In genomic region chr11:76830639-76831312, GRCh38 we compare ENCODE assay signal across 15 cellular contexts. TPM values are rescaled to one million over a fixed set of nuclear protein-coding genes. Genes with fewer than 3 reads are reported as not detected.
A peak's percentile ranks its signal among the peaks of the same experiment; 100 is the strongest.
DNase-seq lines count a peak whose midpoint lies in the region; ATAC-seq and TF ChIP-seq lines count a peak whose summit lies in the region.
"Had no signal": no experiment of that assay in that cellular context is flagged by ENCODE, and none has a peak within 500 bp of the region (broad histone marks: within the 10 kb centered on the region; RNA-seq: fewer than 3 reads in every experiment).

No MANE protein-coding gene starts in this region.

- TF ChIP-seq RAD21 in IMR-90 (IDR thresholded peaks at IDR 0.05; ENCODE audit: low read length) = no peak

- H3K4me1 ChIP-seq in IMR-90 (ENCODE audit: control insufficient read depth, insufficient read depth, low read length) = peaks cover 3% of the 10 kb centered on the region; the same call in 1 of the 2 replicates
- peaks cover 24% of the 10 kb centered on the region for H3K4me1 ChIP-seq in adipocyte (ENCODE audit: control insufficient read depth, insufficient read depth, low read length)
- H3K4me1 ChIP-seq: ascending aorta had no signal

- no peaks in the 10 kb centered on the region for H3K79me1 ChIP-seq in IMR-90 (ENCODE audit: low read depth in 1 of 2, low read length in 2 of 2)

- H4K20me1 ChIP-seq in IMR-90 (ENCODE audit: insufficient read depth, low read length) = no peaks in the 10 kb centered on the region

- H2AK5ac ChIP-seq in IMR-90 (ENCODE audit: low read depth, low read length) = no peak overlapping the region

- no peak overlapping the region for H3K27ac ChIP-seq in IMR-90 (ENCODE audit: insufficient read depth, low read length)
- H3K27ac ChIP-seq: ascending aorta had no signal

- no peak overlapping the region for H3K4ac ChIP-seq in IMR-90 (ENCODE audit: low read depth, low read length)

- no peak overlapping the region for H3K56ac ChIP-seq in IMR-90 (ENCODE audit: extremely low read depth, insufficient read depth, low read length)

- CTCF ChIA-PET in IMR-90 (lab: Yijun Ruan, JAX) (no interaction called here), T-cell (lab: Charles Lee) (no interaction called here)

- H3K4me2 ChIP-seq in IMR-90 (ENCODE audit: low read depth, low read length) = no peak overlapping the region

- no peak overlapping the region for H2BK120ac ChIP-seq in IMR-90 (ENCODE audit: low read depth, low read length)

- no peaks in the 10 kb centered on the region for H3K9me3 Mint-ChIP-seq in T-cell
- H3K9me3 Mint-ChIP-seq: neural crest cell had no signal

- no peak overlapping the region for H2BK20ac ChIP-seq in IMR-90 (ENCODE audit: low read depth, low read length)

- no peak overlapping the region for H2BK15ac ChIP-seq in IMR-90 (ENCODE audit: low read depth, low read length)

- no peak overlapping the region for H2BK5ac ChIP-seq in IMR-90 (ENCODE audit: low read depth, low read length, poor library complexity, severe bottlenecking)

- intact Hi-C loops in IMR-90 (cut with micrococcal nuclease) = no loop called here

- no peak overlapping the region for H4K91ac ChIP-seq in IMR-90 (ENCODE audit: insufficient read depth, low read depth, low read length)

- no peak overlapping the region for H3K9ac ChIP-seq in IMR-90 (ENCODE audit: low read depth, low read length)
- H3K9ac ChIP-seq in adipocyte (ENCODE audit: low read length) = no peak overlapping the region

- no peaks in the 10 kb centered on the region; the same call in 1 of the 2 replicates for H3K9me3 ChIP-seq in IMR-90 (ENCODE audit: control insufficient read depth, insufficient read depth, low read length)
- H3K9me3 ChIP-seq in adipocyte (ENCODE audit: control insufficient read depth, low read length) = no peaks in the 10 kb centered on the region
- H3K9me3 ChIP-seq: ascending aorta had no signal

- no peaks in the 10 kb centered on the region; the same call in 1 of the 2 replicates for H3K9me1 ChIP-seq in IMR-90 (ENCODE audit: insufficient read depth, low read length)

- H3K36me3 Mint-ChIP-seq in T-cell = no peaks in the 10 kb centered on the region

- H3K14ac ChIP-seq in IMR-90 (replicated peaks; ENCODE audit: low read depth, low read length) = no peak overlapping the region

- no peak overlapping the region for H3K4me3 Mint-ChIP-seq in T-cell
- H3K4me3 Mint-ChIP-seq: neural crest cell had no signal

- DNase-seq in AG08395 (ENCODE audit: low spot score) (peak; percentile 51), IMR-90 (peak; percentile 44), adipocyte (ENCODE audit: low read depth) (peak; percentile 84), fibroblast of pulmonary artery (ENCODE audit: low read depth) (peak; percentile 86), activated gamma-delta T cell treated with Interleukin-2 at 50 U/mL for 16 hours (no peak), T-cell (no peak), HuH-7 (ENCODE audit: low spot score) (no peak)
- no peak for DNase-seq in stimulated activated naive CD8-positive, alpha-beta T cell treated with anti-CD3 and anti-CD28 coated beads, Interleukin-15, Interleukin-2, amounts not matched to agents 100 U/mL and 50 U/mL, for 24 hours
- DNase-seq: AML-193, foreskin melanocyte, left cardiac atrium, NCI-H2081 treated with DMSO at 0.1 percent for 48 hours, RPMI8226 had no signal

- dilution Hi-C loops in IMR-90 (cut with HindIII; ENCODE audit: low sequenced_read_pairs, unreplicated experiment) = no loop called here

- H3K18ac ChIP-seq in IMR-90 (ENCODE audit: low read depth, low read length) = no peak overlapping the region

- H2AFZ ChIP-seq in IMR-90 (replicated peaks; ENCODE audit: low read length, poor library complexity) = no peak overlapping the region

- TF ChIP-seq CTCF in IMR-90 (conservative IDR thresholded peaks at IDR 0.05; ENCODE audit: low read depth, low read length) (no peak), fibroblast of pulmonary artery (IDR thresholded peaks at IDR 0.05; ENCODE audit: low read length, missing control alignments) (no peak)

- no peak for ATAC-seq in IMR-90 (ENCODE audit: low read depth)
- no peak for ATAC-seq in T-cell (replicated peaks in 1 of 4)
- no peak for ATAC-seq in stimulated activated naive CD8-positive, alpha-beta T cell treated with anti-CD3 and anti-CD28 coated beads, Interleukin-15, Interleukin-2, amounts not matched to agents 100 U/mL and 50 U/mL, for 24 hours

- H3K36me3 ChIP-seq in IMR-90 (ENCODE audit: control insufficient read depth, insufficient read depth, low read length) (no peaks in the 10 kb centered on the region), adipocyte (ENCODE audit: control insufficient read depth, insufficient read depth, low read length, severe bottlenecking) (no peaks in the 10 kb centered on the region)
- H3K36me3 ChIP-seq: ascending aorta had no signal

- WGBS in IMR-90 (ENCODE audit: extremely low coverage in 2 of 2, insufficient read length in 1 of 2), 2 experiments = no CpG with 5 or more reads among the region's 9 CpGs

- no peak for TF ChIP-seq POLR2A in IMR-90 (IDR thresholded peaks at IDR 0.05; ENCODE audit: low read depth, low read length)

- H3K23ac ChIP-seq in IMR-90 (ENCODE audit: low read depth, low read length) = no peak overlapping the region

- H3K4me1 Mint-ChIP-seq in T-cell = peaks cover 0 to 4% (median under 1%) of the 10 kb centered on the region in 3 donors
- H3K4me1 Mint-ChIP-seq: neural crest cell had no signal

- H3K27me3 ChIP-seq in IMR-90 (ENCODE audit: control insufficient read depth, insufficient read depth, low read length) (peaks cover 34% of the 10 kb centered on the region), adipocyte (replicated peaks; ENCODE audit: control insufficient read depth, insufficient read depth, low read length) (no peaks in the 10 kb centered on the region)
- H3K27me3 ChIP-seq: ascending aorta had no signal

- BruUV-seq in IMR-90 (replicated peaks; lab: Mats Ljungman, UMichigan) = no TSS peak

- POLR2A ChIA-PET in IMR-90 (lab: Charles Lee; ENCODE audit: unreplicated experiment) = no interaction called here
- POLR2A ChIA-PET in T-cell (lab: Charles Lee) = no interaction called here

- H3K4me3 ChIP-seq in IMR-90 (ENCODE audit: insufficient read depth, low read depth, low read length) (no peak overlapping the region), adipocyte (ENCODE audit: low read length) (no peak overlapping the region), fibroblast of pulmonary artery (replicated peaks; ENCODE audit: low read depth, low read length) (no peak overlapping the region)
- H3K4me3 ChIP-seq: ascending aorta had no signal

- H4K8ac ChIP-seq in IMR-90 (ENCODE audit: low read depth in 2 of 2, low read length in 2 of 2) = no peak overlapping the region

- no peak overlapping the region for H2AK9ac ChIP-seq in IMR-90 (replicated peaks; ENCODE audit: low read depth, low read length, poor library complexity)

- H4K5ac ChIP-seq in IMR-90 (ENCODE audit: low read depth, low read length) = no peak overlapping the region

- no peak overlapping the region for H3K27ac Mint-ChIP-seq in T-cell

- H3K27me3 Mint-ChIP-seq in T-cell = peaks cover 6 to 13% of the 10 kb centered on the region in 2 donors

- in situ Hi-C loops in IMR-90 (cut with MboI; ENCODE audit: low sequenced_read_pairs) = no loop called here

TF ChIP-seq in IMR-90, 13 proteins besides CTCF, POLR2A, EP300 and RAD21:
- TF ChIP-seq NFE2L2 (IDR thresholded peaks at IDR 0.05; ENCODE audit: low read depth, low read length) (no peak), MAZ (IDR thresholded peaks at IDR 0.05; ENCODE audit: borderline replicate concordance, low read depth, low read length) (no peak), CEBPB (IDR thresholded peaks at IDR 0.05; ENCODE audit: low read depth, low read length) (no peak), FOS (IDR thresholded peaks at IDR 0.05; ENCODE audit: low read depth, low read length) (no peak), RCOR1 (IDR thresholded peaks at IDR 0.05; ENCODE audit: insufficient replicate concordance, low read length) (no peak), MXI1 (IDR thresholded peaks at IDR 0.05; ENCODE audit: borderline replicate concordance, low read depth, low read length) (no peak), MAFK (IDR thresholded peaks at IDR 0.05; ENCODE audit: low read depth, low read length) (no peak), CHD1 (IDR thresholded peaks at IDR 0.05; ENCODE audit: low read depth, low read length) (no peak), SMC3 (IDR thresholded peaks at IDR 0.05; ENCODE audit: low read depth, low read length) (no peak), BHLHE40 (IDR thresholded peaks at IDR 0.05; ENCODE audit: low read depth, low read length) (no peak), RFX5 (IDR thresholded peaks at IDR 0.05; ENCODE audit: low read depth, low read length) (no peak), ELK1 (IDR thresholded peaks at IDR 0.05; ENCODE audit: borderline replicate concordance, low read depth, low read length) (no peak)
- TF ChIP-seq, protein P1, sequence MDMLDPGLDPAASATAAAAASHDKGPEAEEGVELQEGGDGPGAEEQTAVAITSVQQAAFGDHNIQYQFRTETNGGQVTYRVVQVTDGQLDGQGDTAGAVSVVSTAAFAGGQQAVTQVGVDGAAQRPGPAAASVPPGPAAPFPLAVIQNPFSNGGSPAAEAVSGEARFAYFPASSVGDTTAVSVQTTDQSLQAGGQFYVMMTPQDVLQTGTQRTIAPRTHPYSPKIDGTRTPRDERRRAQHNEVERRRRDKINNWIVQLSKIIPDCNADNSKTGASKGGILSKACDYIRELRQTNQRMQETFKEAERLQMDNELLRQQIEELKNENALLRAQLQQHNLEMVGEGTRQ (IDR thresholded peaks at IDR 0.05; ENCODE audit: low read depth, low read length) = no peak

RNA-seq across cellular contexts. Expression of gene ACER3, which starts 29.9 kb away (rescaled TPM):
- 10.0 and 10.3 TPM in 2 replicates for total RNA-seq in IMR-90 (2012; rRNA removed)
- 3.3 and 3.5 TPM in 2 replicates for polyA plus RNA-seq in IMR-90 (2012; rRNA removed)
- polyA plus RNA-seq in IMR-90 (2012; cell fraction: cytosol; rRNA removed) = 0.74 and 5.6 TPM in 2 replicates
- polyA plus RNA-seq in IMR-90 (2012; cell fraction: nucleus; rRNA removed; ENCODE audit: low replicate concordance) = 2.0 and 5.1 TPM in 2 replicates
- 1 to 10 TPM; 4.3 to 9.0 (median 5.2) TPM for total RNA-seq in T-cell

RNA-seq across cellular contexts. Expression of gene TSKU, which starts 47.6 kb away (rescaled TPM):
- total RNA-seq in IMR-90 (2012; rRNA removed) (6.4 and 6.8 TPM in 2 replicates), T-cell (under 1 TPM in 3 of 5 donors, not detected in 2; 0.23 to 0.47 (median 0.32) TPM)
- 26.6 and 28.7 TPM in 2 replicates for polyA plus RNA-seq in IMR-90 (2012; rRNA removed)
- polyA plus RNA-seq in IMR-90 (2012; cell fraction: cytosol; rRNA removed) = 13.1 and 43.5 TPM in 2 replicates
- 11.3 and 20.6 TPM in 2 replicates for polyA plus RNA-seq in IMR-90 (2012; cell fraction: nucleus; rRNA removed; ENCODE audit: low replicate concordance)

Comparison
In these comparisons a context has a peak if more than half of its experiments do, and no peak if none do; other contexts are left out.
1. DNase-seq: peak in AG08395 (single experiment), IMR-90 (single experiment), adipocyte (single experiment) and fibroblast of pulmonary artery (single experiment); none in activated gamma-delta T cell treated with Interleukin-2 at 50 U/mL for 16 hours (single experiment), T-cell (0 of 34), stimulated activated naive CD8-positive, alpha-beta T cell treated with anti-CD3 and anti-CD28 coated beads, Interleukin-15, Interleukin-2, amounts not matched to agents 100 U/mL and 50 U/mL, for 24 hours (single experiment) and HuH-7 (single experiment).